In the genomic region with DNA sequence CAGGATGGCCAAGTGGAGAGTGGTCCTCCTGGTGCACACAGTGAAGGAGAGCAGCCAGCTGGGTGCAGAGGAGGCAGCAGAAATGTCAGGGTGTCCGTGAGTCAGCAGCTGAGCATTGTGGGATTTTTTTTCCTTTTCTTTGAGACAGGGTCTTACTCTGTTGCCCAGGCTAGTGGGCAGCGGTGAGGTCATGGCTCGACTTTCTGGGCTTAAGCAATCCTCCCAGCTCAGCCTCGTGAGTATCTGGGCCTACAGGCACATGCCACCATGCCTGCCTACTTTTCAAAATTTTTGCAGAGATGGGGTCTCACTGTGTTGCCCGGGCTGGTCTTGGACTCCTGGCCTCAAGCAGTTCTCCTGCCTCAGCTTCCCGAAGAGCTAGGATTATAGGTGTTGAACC, we compare ENCODE assay signal across 22 cellular contexts.
"Had no signal": no experiment of that assay in that cellular context is flagged by ENCODE, and none has a peak within 500 bp of the region (broad histone marks: within the 10 kb centered on the region; RNA-seq: fewer than 3 reads in every experiment).

No MANE protein-coding gene starts in this region.

- H3K27me3 Mint-ChIP-seq: stimulated activated naive CD8-positive, alpha-beta T cell treated with anti-CD3 and anti-CD28 coated beads, Interleukin-15, amount 100 ng/mL, for 72 hours had no signal

- H3K4me1 ChIP-seq: prostate gland had no signal

- FAIRE-seq: endometrium had no signal

- H3K27ac ChIP-seq: cardiac muscle cell, heart right ventricle, neutrophil, ovary, prostate gland, tibial artery had no signal

- ATAC-seq: activated T-cell treated with anti-CD3 and anti-CD28 coated beads, Interleukin-2, amount 50 U/mL, for 4 hours; heart right ventricle; left cardiac atrium; stimulated activated naive CD8-positive, alpha-beta T cell treated with anti-CD3 and anti-CD28 coated beads, Interleukin-15, amount 100 ng/mL, for 72 hours had no signal

- H3K9me3 Mint-ChIP-seq: activated T-cell treated with anti-CD3 and anti-CD28 coated beads, Interleukin-2, amount 50 U/mL, for 4 hours; nephron; stimulated activated naive CD8-positive, alpha-beta T cell treated with anti-CD3 and anti-CD28 coated beads, Interleukin-15, amount 100 ng/mL, for 72 hours had no signal

- H3K4me3 ChIP-seq: cardiac muscle cell, heart right ventricle, ovary, prostate gland, tibial artery had no signal

- H3K36me3 ChIP-seq: cardiac muscle cell, heart right ventricle, neutrophil, ovary, prostate gland, tibial artery had no signal

- H3K9me3 ChIP-seq: heart right ventricle, neutrophil, ovary, prostate gland, tibial artery had no signal

- H3K27me3 ChIP-seq: cardiac muscle cell, heart right ventricle, neutrophil, ovary, tibial artery had no signal

- DNase-seq: activated CD4-positive, alpha-beta T cell treated with anti-CD3 and anti-CD28 coated beads for 1 hour; activated CD4-positive, alpha-beta T cell treated with anti-CD3 and anti-CD28 coated beads, Interleukin-2, amount 50 U/mL, for 1 hour; activated CD8-positive, alpha-beta memory T cell treated with anti-CD3 and anti-CD28 coated beads for 24 hours; activated CD8-positive, alpha-beta memory T cell treated with anti-CD3 and anti-CD28 coated beads, Interleukin-2, amount 50 U/mL, for 4 hours; activated naive CD4-positive, alpha-beta T cell treated with Interleukin-2 at 50 U/mL for 16 hours; activated T-cell treated with anti-CD3 and anti-CD28 coated beads, Interleukin-2, amount 50 U/mL, for 4 hours; effector CD4-positive, alpha-beta T cell; erythroblast; foreskin fibroblast; heart right ventricle; islet precursor cell; left cardiac atrium; midbrain; ovary; stimulated activated CD4-positive, alpha-beta T cell treated with anti-CD3 and anti-CD28 coated beads, Interleukin-4, amount 100 ng/mL, for 24 hours; stimulated activated naive CD8-positive, alpha-beta T cell treated with anti-CD3 and anti-CD28 coated beads, Interleukin-15, amount 100 ng/mL, for 72 hours; tibial artery had no signal

- H3K4me3 Mint-ChIP-seq: activated T-cell treated with anti-CD3 and anti-CD28 coated beads, Interleukin-2, amount 50 U/mL, for 4 hours; nephron; stimulated activated naive CD8-positive, alpha-beta T cell treated with anti-CD3 and anti-CD28 coated beads, Interleukin-15, amount 100 ng/mL, for 72 hours had no signal
